Comparison of ENCODE assay signal across 8 cellular contexts in the genomic region with DNA sequence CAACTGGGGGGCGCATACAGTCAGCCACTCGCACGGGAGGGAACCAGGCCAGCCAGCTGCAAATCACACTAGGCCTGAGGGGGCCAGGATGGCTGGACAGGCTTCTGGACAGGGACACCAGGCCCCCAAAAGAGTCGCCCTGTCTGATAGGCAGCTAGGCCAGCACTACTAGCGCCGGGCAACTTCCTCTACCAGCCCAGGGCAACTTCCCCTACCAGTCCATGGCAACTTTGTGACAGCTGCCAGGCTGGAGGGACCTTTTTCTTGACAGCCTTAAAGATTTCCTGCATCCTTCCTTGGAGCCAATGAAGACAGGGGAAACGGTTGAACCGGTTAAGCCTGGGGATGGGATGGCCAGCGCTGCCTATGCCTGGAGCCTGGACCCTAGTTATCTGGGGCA. TPM values are rescaled to one million over a fixed set of nuclear protein-coding genes. Genes with fewer than 3 reads are reported as not detected.
A peak's percentile ranks its signal among the peaks of the same experiment; 100 is the strongest.
DNase-seq lines count a peak whose midpoint lies in the region; ATAC-seq and TF ChIP-seq lines count a peak whose summit lies in the region.
"Had no signal": no experiment of that assay in that cellular context is flagged by ENCODE, and none has a peak within 500 bp of the region (broad histone marks: within the 10 kb centered on the region; RNA-seq: fewer than 3 reads in every experiment).

No MANE protein-coding gene starts in this region.

- H3K27ac Mint-ChIP-seq in stimulated activated naive CD8-positive, alpha-beta T cell treated with anti-CD3 and anti-CD28 coated beads, Interleukin-15, Interleukin-2, amounts not matched to agents 100 ng/mL and 50 ng/mL, for 24 hours: peak overlapping the region; percentile 99
- no peak overlapping the region for H3K27ac Mint-ChIP-seq in mesothelial cell of epicardium

- intact Hi-C loops in left ventricle myocardium inferior (cut with micrococcal nuclease): loop anchor here (10.0 kb wide), 1 partner anchor 47 kb away; a partner anchor contains a TSS

- H3K4me3 Mint-ChIP-seq in stimulated activated naive CD8-positive, alpha-beta T cell treated with anti-CD3 and anti-CD28 coated beads, Interleukin-15, Interleukin-2, amounts not matched to agents 100 ng/mL and 50 ng/mL, for 24 hours: peak overlapping the region; percentile 82
- H3K4me3 Mint-ChIP-seq in mesothelial cell of epicardium: no peak overlapping the region

- TF ChIP-seq CTCF in HFF-Myc (IDR thresholded peaks at IDR 0.05; ENCODE audit: low read depth, low read length, missing control alignments) (no peak), left ventricle myocardium inferior (IDR thresholded peaks at IDR 0.05; ENCODE audit: borderline replicate concordance) (no peak), mesothelial cell of epicardium (IDR thresholded peaks at IDR 0.05; ENCODE audit: unreplicated experiment) (no peak)

- no peaks in the 10 kb centered on the region for H3K36me3 ChIP-seq in left ventricle myocardium inferior

- H3K9me3 ChIP-seq in left ventricle myocardium inferior (replicated peaks): no peaks in the 10 kb centered on the region

- peaks cover 84% of the 10 kb centered on the region for H3K4me1 ChIP-seq in left ventricle myocardium inferior

- H3K4me3 ChIP-seq in HFF-Myc (replicated peaks; ENCODE audit: low read depth, low read length) (peak overlapping the region; percentile 41; the same call in 1 of the 2 replicates), left ventricle myocardium inferior (peak overlapping the region; percentile 62)

- peaks cover 30% of the 10 kb centered on the region for H3K36me3 Mint-ChIP-seq in stimulated activated naive CD8-positive, alpha-beta T cell treated with anti-CD3 and anti-CD28 coated beads, Interleukin-15, Interleukin-2, amounts not matched to agents 100 ng/mL and 50 ng/mL, for 24 hours (ENCODE audit: low read depth)
- H3K36me3 Mint-ChIP-seq in mesothelial cell of epicardium: no peaks in the 10 kb centered on the region

- H3K27ac ChIP-seq in left ventricle myocardium inferior (replicated peaks): peak overlapping the region; percentile 91

- no peaks in the 10 kb centered on the region for H3K9me3 Mint-ChIP-seq in stimulated activated naive CD8-positive, alpha-beta T cell treated with anti-CD3 and anti-CD28 coated beads, Interleukin-15, Interleukin-2, amounts not matched to agents 100 ng/mL and 50 ng/mL, for 24 hours
- H3K9me3 Mint-ChIP-seq in mesothelial cell of epicardium: no peaks in the 10 kb centered on the region

- no peaks in the 10 kb centered on the region for H3K27me3 Mint-ChIP-seq in stimulated activated naive CD8-positive, alpha-beta T cell treated with anti-CD3 and anti-CD28 coated beads, Interleukin-15, Interleukin-2, amounts not matched to agents 100 ng/mL and 50 ng/mL, for 24 hours
- H3K27me3 Mint-ChIP-seq in mesothelial cell of epicardium (ENCODE audit: low read depth): peaks cover 19% of the 10 kb centered on the region

- DNase-seq in HFF-Myc (ENCODE audit: extremely low read depth, low read depth) (no peak), UCSD-AML1 (lab: John Stamatoyannopoulos, UW; ENCODE audit: unreplicated experiment) (peak; percentile 55), left ventricle myocardium inferior (no peak), NCI-H510A (lab: John Stamatoyannopoulos, UW) (no peak), mesothelial cell of epicardium (ENCODE audit: low spot score in 2 of 2, unreplicated experiment in 2 of 2) (no peak)
- DNase-seq: NCI-H2107 had no signal

- H3K27me3 ChIP-seq in left ventricle myocardium inferior (ENCODE audit: low read depth): no peaks in the 10 kb centered on the region

- peaks cover 88% of the 10 kb centered on the region for H3K4me1 Mint-ChIP-seq in stimulated activated naive CD8-positive, alpha-beta T cell treated with anti-CD3 and anti-CD28 coated beads, Interleukin-15, Interleukin-2, amounts not matched to agents 100 ng/mL and 50 ng/mL, for 24 hours (ENCODE audit: low read depth)
- peaks cover 49% of the 10 kb centered on the region for H3K4me1 Mint-ChIP-seq in mesothelial cell of epicardium

- ATAC-seq in activated CD4-positive, CD25-positive, alpha-beta regulatory T cell treated with anti-CD3 and anti-CD28 coated beads, Interleukin-2, amount 50 U/mL, for 24 hours: no peak

RNA-seq across cellular contexts. Expression of a gene that starts 5.1 kb away (rescaled TPM):
- total RNA-seq in left ventricle myocardium inferior (3.3 TPM), mesothelial cell of epicardium (7.8 to 10.4 TPM (median 9.1 TPM) in 3 replicates)

RNA-seq across cellular contexts. Expression of a gene that starts 49.1 kb away (rescaled TPM):
- total RNA-seq in left ventricle myocardium inferior (35.9 TPM), mesothelial cell of epicardium (10.7 to 11.5 TPM (median 11.5 TPM) in 3 replicates)
